13 cellular contexts compared by ENCODE assay signal in the genomic region with DNA sequence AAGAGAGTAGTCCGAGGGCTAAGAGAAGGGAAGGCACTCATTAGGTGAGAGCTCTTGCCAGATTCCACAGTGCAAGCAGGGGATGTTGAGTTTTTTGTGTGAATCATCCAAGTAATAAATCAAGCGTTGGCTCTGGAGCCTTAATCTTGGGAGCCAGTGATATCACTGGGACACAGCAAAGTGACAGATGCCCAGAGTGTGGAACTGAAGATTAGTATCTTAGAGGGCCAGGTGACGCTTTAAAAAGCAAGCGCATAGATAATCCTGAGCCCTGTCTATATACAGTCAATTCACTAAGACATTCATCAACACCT.
A peak's percentile ranks its signal among the peaks of the same experiment; 100 is the strongest.
DNase-seq lines count a peak whose midpoint lies in the region; TF ChIP-seq lines count a peak whose summit lies in the region.
"Had no signal": no experiment of that assay in that cellular context is flagged by ENCODE, and none has a peak within 500 bp of the region (broad histone marks: within the 10 kb centered on the region; RNA-seq: fewer than 3 reads in every experiment).

No MANE protein-coding gene starts in this region.

- peak overlapping the region; percentile 62 for H3K27ac Mint-ChIP-seq in T-helper 1 cell treated with Interleukin-12 subunit alpha and Interleukin-12 subunit beta and Interleukin-4 antibody, amounts not matched to agents 30 μg/mL and 1 μg/mL, for 36 hours
- peak overlapping the region; percentile 61 to 85 (median 69) for H3K27ac Mint-ChIP-seq in nephron

- H3K4me3 Mint-ChIP-seq in T-helper 1 cell treated with Interleukin-12 subunit alpha and Interleukin-12 subunit beta and Interleukin-4 antibody, amounts not matched to agents 30 μg/mL and 1 μg/mL, for 36 hours = peak overlapping the region; percentile 23
- H3K4me3 Mint-ChIP-seq in nephron = no peak overlapping the region

- H3K4me1 Mint-ChIP-seq in T-helper 1 cell treated with Interleukin-12 subunit alpha and Interleukin-12 subunit beta and Interleukin-4 antibody, amounts not matched to agents 30 μg/mL and 1 μg/mL, for 36 hours (ENCODE audit: low read depth) = peaks cover 27% of the 10 kb centered on the region
- H3K4me1 Mint-ChIP-seq in nephron = peaks cover 24% of the 10 kb centered on the region

- peaks cover 19% of the 10 kb centered on the region for H3K9me3 ChIP-seq in MG63
- peaks cover 0 to 1% of the 10 kb centered on the region in 2 donors for H3K9me3 ChIP-seq in ovary
- H3K9me3 ChIP-seq: upper lobe of right lung had no signal

- no peak for TF ChIP-seq POLR2A in ovary (IDR thresholded peaks at IDR 0.05)

- TF ChIP-seq EP300 in ovary (IDR thresholded peaks at IDR 0.05) = no peak

- H3K27me3 ChIP-seq in MG63 (no peaks in the 10 kb centered on the region), ovary (no peaks in the 10 kb centered on the region)

- peaks cover 19% of the 10 kb centered on the region for H3K36me3 Mint-ChIP-seq in T-helper 1 cell treated with Interleukin-12 subunit alpha and Interleukin-12 subunit beta and Interleukin-4 antibody, amounts not matched to agents 30 μg/mL and 1 μg/mL, for 36 hours (ENCODE audit: low read depth)
- H3K36me3 Mint-ChIP-seq in nephron (ENCODE audit: low read depth) = peaks cover 16% of the 10 kb centered on the region

- DNase-seq in T-helper 1 cell = no peak
- DNase-seq in MG63 = peak; percentile 25
- DNase-seq in SW480 (ENCODE audit: low spot score) = peak; percentile 22
- no peak for DNase-seq in ovary
- DNase-seq in GM13977 (ENCODE audit: low spot score) = no peak
- DNase-seq in HuH-7.5 (ENCODE audit: low spot score) = no peak
- DNase-seq: activated CD4-positive, CD25-positive, alpha-beta regulatory T cell treated with anti-CD3 and anti-CD28 coated beads, Interleukin-2, amount 50 U/mL, for 72 hours; erythroblast; NCI-H1930; upper lobe of right lung had no signal

- H3K36me3 ChIP-seq in MG63 = no peaks in the 10 kb centered on the region
- H3K36me3 ChIP-seq in ovary = no peaks in the 10 kb centered on the region
- H3K36me3 ChIP-seq: upper lobe of right lung had no signal

- intact Hi-C loops in ovary (cut with DNase I) = no loop called here

- TF ChIP-seq CTCF in nephron (IDR thresholded peaks at IDR 0.05; ENCODE audit: unreplicated experiment in 3 of 3) = no peak
- TF ChIP-seq CTCF in ovary (IDR thresholded peaks at IDR 0.05) = no peak
- TF ChIP-seq CTCF in GM13977 (IDR thresholded peaks at IDR 0.05; ENCODE audit: extremely low read depth, insufficient read depth, missing control alignments) = no peak

- peaks cover 30% of the 10 kb centered on the region for H3K9me3 Mint-ChIP-seq in T-helper 1 cell treated with Interleukin-12 subunit alpha and Interleukin-12 subunit beta and Interleukin-4 antibody, amounts not matched to agents 30 μg/mL and 1 μg/mL, for 36 hours
- peaks cover 26% of the 10 kb centered on the region for H3K9me3 Mint-ChIP-seq in nephron

- H3K27me3 Mint-ChIP-seq in T-helper 1 cell treated with Interleukin-12 subunit alpha and Interleukin-12 subunit beta and Interleukin-4 antibody, amounts not matched to agents 30 μg/mL and 1 μg/mL, for 36 hours (ENCODE audit: low read depth) = peaks cover 69% of the 10 kb centered on the region
- no peaks in the 10 kb centered on the region for H3K27me3 Mint-ChIP-seq in nephron (ENCODE audit: low read depth)

- H3K4me3 ChIP-seq in MG63 = no peak overlapping the region
- H3K4me3 ChIP-seq in ovary = no peak overlapping the region
- H3K4me3 ChIP-seq: skin epidermis, upper lobe of right lung had no signal

- H3K27ac ChIP-seq in ovary = no peak overlapping the region
- H3K27ac ChIP-seq: upper lobe of right lung had no signal

- in situ Hi-C loops in GM13977 (cut with MboI; ENCODE audit: low pct_unique_long_range_greater_than_20kb, low sequenced_read_pairs, unreplicated experiment) = no loop called here

- 70 to 73% (median 73%) methylated on average over 4 of the region's 4 CpGs for WGBS in ovary, 3 donors

- H3K4me1 ChIP-seq in ovary (ENCODE audit: insufficient read depth) = no peaks in the 10 kb centered on the region
- H3K4me1 ChIP-seq: upper lobe of right lung had no signal

Comparison
In these comparisons a context has a peak if more than half of its experiments do, and no peak if none do; other contexts are left out.
1. DNase-seq: peak in MG63 (single experiment) and SW480 (single experiment); none in T-helper 1 cell (0 of 5), ovary (0 of 5), GM13977 (single experiment) and HuH-7.5 (single experiment).